Comparison of ENCODE assay signal across 26 cellular contexts in genomic region chr5:127097288-127097687, GRCh38. TPM values are rescaled to one million over a fixed set of nuclear protein-coding genes. Genes with fewer than 3 reads are reported as not detected.
DNase-seq lines count a peak whose midpoint lies in the region; ATAC-seq and TF ChIP-seq lines count a peak whose summit lies in the region.
"Had no signal": no experiment of that assay in that cellular context is flagged by ENCODE, and none has a peak within 500 bp of the region (broad histone marks: within the 10 kb centered on the region; RNA-seq: fewer than 3 reads in every experiment).

No MANE protein-coding gene starts in this region.

- CTCF ChIA-PET in WTC11 (lab: Charles Lee), result no interaction called here

- H3K27ac Mint-ChIP-seq in WTC11 (0 out of 2 replicates have a peak overlapping the region, but pooled peaks have one; percentile 30), nephron progenitor cell (peak overlapping the region; percentile 49)
- H3K27ac Mint-ChIP-seq: dendritic cell treated with granulocyte-macrophage colony-stimulating factor and Interleukin-4, amounts not matched to agents 40 ng/mL and 50 ng/mL, for 4 days; natural killer cell treated with Interleukin-12 subunit alpha and Interleukin-12 subunit beta and Interleukin-15 and Interleukin-18, amount 100 ng/mL, for 72 hours had no signal

- DNase-seq in NCI-H1417 (lab: John Stamatoyannopoulos, UW) (peak in 2 of 3 experiments; percentile 49 to 70), NCI-H1417 treated with DMSO at 0.1 percent for 48 hours (lab: John Stamatoyannopoulos, UW) (no peak), WTC11 (ENCODE audit: low spot score) (no peak), nephron progenitor cell (no peak)
- DNase-seq in stimulated activated CD4-positive, alpha-beta T cell treated with anti-CD3 and anti-CD28 coated beads, Interleukin-1b, Interleukin-23, amount 100 ng/mL, for 48 hours, result no peak
- no peak for DNase-seq in activated T-cell treated with anti-CD3 and anti-CD28 coated beads, Interleukin-2, amount 50 U/mL, for 4 hours
- DNase-seq: activated CD4-positive, alpha-beta T cell treated with anti-CD3 and anti-CD28 coated beads, Interleukin-2, amount 50 U/mL, for 4 hours; activated CD4-positive, CD25-positive, alpha-beta regulatory T cell; activated naive CD4-positive, alpha-beta T cell treated with anti-CD3 and anti-CD28 coated beads, Interleukin-2, amount 50 U/mL, for 16 hours; anterior cingulate cortex; caudate nucleus; CD4-positive, alpha-beta memory T cell; DMS153; GF-D8; glutamatergic neuron; GOT3; kidney; NCI-H2029; NCI-H510A; stimulated activated CD8-positive, alpha-beta memory T cell treated with anti-CD3 and anti-CD28 coated beads, Interleukin-4, amount 100 ng/mL, for 48 hours; SW 1271 had no signal

- H3K9ac ChIP-seq in HUES64 (ENCODE audit: low read depth, low read length), result no peak overlapping the region

- WGBS in HUES64, result 72% methylated on average over 3 of the region's 3 CpGs

- no peaks in the 10 kb centered on the region; the same call in 1 of the 2 replicates for H3K27me3 Mint-ChIP-seq in WTC11 (ENCODE audit: low read depth)
- peaks cover 13% of the 10 kb centered on the region for H3K27me3 Mint-ChIP-seq in nephron progenitor cell (ENCODE audit: low read depth, poor library complexity)
- H3K27me3 Mint-ChIP-seq in activated T-cell treated with anti-CD3 and anti-CD28 coated beads, Interleukin-2, amount 50 U/mL, for 4 hours (ENCODE audit: low read depth), result no peaks in the 10 kb centered on the region
- H3K27me3 Mint-ChIP-seq: dendritic cell treated with granulocyte-macrophage colony-stimulating factor and Interleukin-4, amounts not matched to agents 40 ng/mL and 50 ng/mL, for 4 days had no signal

- H3K9me3 ChIP-seq in HUES64 (ENCODE audit: insufficient read depth, low read depth, low read length), result no peaks in the 10 kb centered on the region

- no peak for TF ChIP-seq CTCF in WTC11 (IDR thresholded peaks at IDR 0.05)
- no peak for TF ChIP-seq CTCF in nephron progenitor cell (IDR thresholded peaks at IDR 0.05)

- no peak overlapping the region for H3K4me3 ChIP-seq in HUES64 (ENCODE audit: low read length)

- H3K4me1 Mint-ChIP-seq in WTC11, result peaks cover 57% of the 10 kb centered on the region
- peaks cover 53% of the 10 kb centered on the region for H3K4me1 Mint-ChIP-seq in nephron progenitor cell
- H3K4me1 Mint-ChIP-seq in activated T-cell treated with anti-CD3 and anti-CD28 coated beads, Interleukin-2, amount 50 U/mL, for 4 hours (ENCODE audit: low read depth), result peaks cover 2% of the 10 kb centered on the region
- H3K4me1 Mint-ChIP-seq: CD4-positive, alpha-beta memory T cell had no signal

- H3K36me3 Mint-ChIP-seq in WTC11 (no peaks in the 10 kb centered on the region), nephron progenitor cell (ENCODE audit: low read depth) (no peaks in the 10 kb centered on the region)
- no peaks in the 10 kb centered on the region for H3K36me3 Mint-ChIP-seq in activated T-cell treated with anti-CD3 and anti-CD28 coated beads, Interleukin-2, amount 50 U/mL, for 4 hours (ENCODE audit: insufficient read depth)
- H3K36me3 Mint-ChIP-seq: CD4-positive, alpha-beta memory T cell; natural killer cell treated with Interleukin-12 subunit alpha and Interleukin-12 subunit beta and Interleukin-15 and Interleukin-18, amount 100 ng/mL, for 72 hours had no signal

- POLR2A ChIA-PET in WTC11 (lab: Charles Lee), result no interaction called here

- peak overlapping the region; percentile 29; the same call in 1 of the 2 replicates for H3K27ac ChIP-seq in HUES64 (ENCODE audit: low read depth, low read length)
- H3K27ac ChIP-seq: 22Rv1 had no signal

- H3K27me3 ChIP-seq in HUES64 (ENCODE audit: insufficient read depth, low read length), result no peaks in the 10 kb centered on the region

- H3K4me3 Mint-ChIP-seq in WTC11, result no peak overlapping the region
- H3K4me3 Mint-ChIP-seq in nephron progenitor cell, result no peak overlapping the region
- H3K4me3 Mint-ChIP-seq in activated T-cell treated with anti-CD3 and anti-CD28 coated beads, Interleukin-2, amount 50 U/mL, for 4 hours, result no peak overlapping the region
- H3K4me3 Mint-ChIP-seq: CD4-positive, alpha-beta memory T cell; dendritic cell treated with granulocyte-macrophage colony-stimulating factor and Interleukin-4, amounts not matched to agents 40 ng/mL and 50 ng/mL, for 4 days; natural killer cell treated with Interleukin-12 subunit alpha and Interleukin-12 subunit beta and Interleukin-15 and Interleukin-18, amount 100 ng/mL, for 72 hours had no signal

- ATAC-seq in WTC11, result no peak
- ATAC-seq in GM18907 (IDR thresholded peaks at IDR 0.05; ENCODE audit: unreplicated experiment), result no peak
- ATAC-seq in activated T-cell treated with anti-CD3 and anti-CD28 coated beads, Interleukin-2, amount 50 U/mL, for 4 hours, result no peak
- ATAC-seq: natural killer cell treated with Interleukin-12 subunit alpha and Interleukin-12 subunit beta and Interleukin-15 and Interleukin-18, amount 100 ng/mL, for 72 hours had no signal

- peaks cover 44% of the 10 kb centered on the region for H3K4me1 ChIP-seq in HUES64 (ENCODE audit: insufficient read depth, low read length)

- H3K9me3 Mint-ChIP-seq in WTC11 (no peaks in the 10 kb centered on the region; the same call in 1 of the 2 replicates), nephron progenitor cell (peaks cover under 1% of the 10 kb centered on the region)
- no peaks in the 10 kb centered on the region for H3K9me3 Mint-ChIP-seq in activated T-cell treated with anti-CD3 and anti-CD28 coated beads, Interleukin-2, amount 50 U/mL, for 4 hours
- H3K9me3 Mint-ChIP-seq: dendritic cell treated with granulocyte-macrophage colony-stimulating factor and Interleukin-4, amounts not matched to agents 40 ng/mL and 50 ng/mL, for 4 days; natural killer cell treated with Interleukin-12 subunit alpha and Interleukin-12 subunit beta and Interleukin-15 and Interleukin-18, amount 100 ng/mL, for 72 hours had no signal

- no peaks in the 10 kb centered on the region for H3K36me3 ChIP-seq in HUES64 (ENCODE audit: insufficient read depth, low read length)

TF ChIP-seq in WTC11, 78 proteins besides CTCF, POLR2A, EP300 and RAD21:
- no peak for TF ChIP-seq CDX4 (CRISPR knock-in tag; IDR thresholded peaks at IDR 0.05; ENCODE audit: borderline replicate concordance)
- TF ChIP-seq ZNF396 (CRISPR knock-in tag; IDR thresholded peaks at IDR 0.05; ENCODE audit: borderline replicate concordance), result no peak
- no peak for TF ChIP-seq ZNF671 (CRISPR knock-in tag; IDR thresholded peaks at IDR 0.05)
- no peak for TF ChIP-seq TP53 (CRISPR knock-in tag; IDR thresholded peaks at IDR 0.05)
- TF ChIP-seq ATF1 (CRISPR knock-in tag; IDR thresholded peaks at IDR 0.05), result no peak
- no peak for TF ChIP-seq MLX (CRISPR knock-in tag; IDR thresholded peaks at IDR 0.05)
- TF ChIP-seq ZNF232 (CRISPR knock-in tag; IDR thresholded peaks at IDR 0.05), result no peak
- no peak for TF ChIP-seq AR (CRISPR knock-in tag; IDR thresholded peaks at IDR 0.05)

RNA-seq across cellular contexts. Expression of gene C5orf63, which starts 24.0 kb away (rescaled TPM):
- not detected for polyA plus RNA-seq in HUES64 (2013, experiment 1 of 2)
- not detected for polyA plus RNA-seq in HUES64 (2013, experiment 2 of 2)
- 3.1 to 4.1 TPM (median 3.4 TPM) in 3 replicates for total RNA-seq in WTC11 (2021)
- total RNA-seq in activated T-cell treated with anti-CD3 and anti-CD28 coated beads, Interleukin-2, amount 50 U/mL, for 4 hours, result 1 to 10 TPM; 5.4 to 6.9 (median 6.1) TPM

Comparison
In these comparisons a context has a peak if more than half of its experiments do, and no peak if none do; other contexts are left out.
1. DNase-seq: peak in NCI-H1417 (2 of 3); none in NCI-H1417 treated with DMSO at 0.1 percent for 48 hours (single experiment), WTC11 (single experiment), nephron progenitor cell (single experiment), stimulated activated CD4-positive, alpha-beta T cell treated with anti-CD3 and anti-CD28 coated beads, Interleukin-1b, Interleukin-23, amount 100 ng/mL, for 48 hours (single experiment) and activated T-cell treated with anti-CD3 and anti-CD28 coated beads, Interleukin-2, amount 50 U/mL, for 4 hours (single experiment).